In genomic region chr12:58071994-58072393, GRCh38 we compare ENCODE assay signal across 8 cellular contexts.
"Had no signal": no experiment of that assay in that cellular context is flagged by ENCODE, and none has a peak within 500 bp of the region (broad histone marks: within the 10 kb centered on the region; RNA-seq: fewer than 3 reads in every experiment).

No MANE protein-coding gene starts in this region.

- ATAC-seq: K562 had no signal

- DNase-seq: GM23248, GOT3, H9, HCEC 1CT, IMR-90 had no signal

- H3K9ac ChIP-seq: GM23248 had no signal

- H3K4me3 ChIP-seq: GM23248, K562 had no signal

- H3K27ac ChIP-seq: GM23248 had no signal

- FAIRE-seq: H54, HTR-8/SVneo, K562 had no signal

- H2AFZ ChIP-seq: GM23248 had no signal
